14 cellular contexts compared by ENCODE assay signal in genomic region chr1:14850563-14850962, GRCh38.
DNase-seq lines count a peak whose midpoint lies in the region; ATAC-seq and TF ChIP-seq lines count a peak whose summit lies in the region.
"Had no signal": no experiment of that assay in that cellular context is flagged by ENCODE, and none has a peak within 500 bp of the region (broad histone marks: within the 10 kb centered on the region; RNA-seq: fewer than 3 reads in every experiment).

No MANE protein-coding gene starts in this region.

- H3F3A ChIP-seq in PC-3 (ENCODE audit: low read length, unreplicated experiment), result no peaks in the 10 kb centered on the region

- POLR2A ChIA-PET in PC-3 (lab: Charles Lee; ENCODE audit: unreplicated experiment), result no interaction called here

- BruUV-seq in Calu3 (replicated peaks; lab: Mats Ljungman, UMichigan) (no TSS peak), PC-3 (replicated peaks; lab: Mats Ljungman, UMichigan) (no TSS peak)

- H3K27ac Mint-ChIP-seq in Calu3 (ENCODE audit: unreplicated experiment), result no peak overlapping the region
- H3K27ac Mint-ChIP-seq: activated B cell treated with CpG ODN at 0.5 μM for 24 hours; CD8-positive, alpha-beta T cell had no signal

- CTCF ChIA-PET in Calu3 (lab: Charles Lee), result interaction anchor here (0.6 kb wide), 1 partner anchor 28 kb away, joined by 3 read pairs; no protein-coding TSS in a partner anchor
- CTCF ChIA-PET in PC-3 (lab: Charles Lee), result no interaction called here

- intact Hi-C loops in Calu3 (cut with micrococcal nuclease; ENCODE audit: unreplicated experiment), result loop anchor here (1.0 to 10.0 kb wide), 2 partner anchors 194 to 283 kb away; no protein-coding TSS in a partner anchor
- intact Hi-C loops in PC-3 (cut with micrococcal nuclease), result no loop called here

- H3K4me1 ChIP-seq in PC-3 (ENCODE audit: insufficient read depth, low read length), result peaks cover 5% of the 10 kb centered on the region; the same call in 1 of the 2 replicates

- peaks cover under 1% of the 10 kb centered on the region for H3K9me3 Mint-ChIP-seq in Calu3 (ENCODE audit: low read depth, unreplicated experiment)
- H3K9me3 Mint-ChIP-seq: activated B cell treated with CpG ODN at 0.5 μM for 24 hours; CD8-positive, alpha-beta T cell had no signal

- no peaks in the 10 kb centered on the region for H3K9me3 ChIP-seq in PC-3 (ENCODE audit: low read length)
- H3K9me3 ChIP-seq: MG63 had no signal

- H3K4me1 Mint-ChIP-seq in Calu3 (ENCODE audit: low read depth, unreplicated experiment), result no peaks in the 10 kb centered on the region
- H3K4me1 Mint-ChIP-seq: activated B cell treated with CpG ODN at 0.5 μM for 24 hours had no signal

- no peaks in the 10 kb centered on the region for H4K20me1 ChIP-seq in PC-3 (ENCODE audit: low read length)

- H3K9me2 ChIP-seq in PC-3 (replicated peaks; ENCODE audit: low read length), result no peaks in the 10 kb centered on the region

- H3K27ac ChIP-seq in PC-3 (ENCODE audit: low read length), result no peak overlapping the region

- H3K4me2 ChIP-seq in PC-3 (ENCODE audit: low read length), result no peak overlapping the region

- H3K4me3 ChIP-seq in PC-3 (ENCODE audit: low read length) (no peak overlapping the region), foreskin fibroblast (ENCODE audit: low read depth in 1 of 2, low read length in 2 of 2) (no peak overlapping the region)
- H3K4me3 ChIP-seq: MG63 had no signal

- H3K27me3 ChIP-seq in PC-3 (ENCODE audit: low read length), result peaks cover 12% of the 10 kb centered on the region
- H3K27me3 ChIP-seq: MG63 had no signal

- peak; percentile 31 for ATAC-seq in PC-3
- ATAC-seq in HG02759 (IDR thresholded peaks at IDR 0.05; ENCODE audit: unreplicated experiment), result no peak
- ATAC-seq: CD8-positive, alpha-beta T cell had no signal

- peaks cover 38% of the 10 kb centered on the region for H3K27me3 Mint-ChIP-seq in Calu3 (ENCODE audit: unreplicated experiment)

- H2AFZ ChIP-seq in PC-3 (ENCODE audit: low read length), result no peak overlapping the region

- peak; percentile 16 for TF ChIP-seq CTCF in Calu3 (IDR thresholded peaks at IDR 0.05; ENCODE audit: unreplicated experiment)
- no peak for TF ChIP-seq CTCF in GM20000 (IDR thresholded peaks at IDR 0.05; ENCODE audit: extremely low read depth, missing control alignments)
- peak; percentile 53 for TF ChIP-seq CTCF in PC-3 (conservative IDR thresholded peaks at IDR 0.05; ENCODE audit: low read depth, low read length)
- no peak for TF ChIP-seq CTCF in foreskin fibroblast (IDR thresholded peaks at IDR 0.05; ENCODE audit: low read depth, low read length)

- DNase-seq in Calu3 (peak; percentile 35), GM20000 (ENCODE audit: low spot score) (peak; percentile 24), PC-3 (peak; percentile 54), iPS-NIHi11 (ENCODE audit: low spot score) (peak; percentile 41), foreskin fibroblast (no peak), activated T-cell treated with anti-CD3 and anti-CD28 coated beads for 4 hours (no peak), nucleus accumbens (lab: John Stamatoyannopoulos, UW) (no peak)
- DNase-seq: activated B cell treated with CpG ODN at 0.5 μM for 24 hours; activated gamma-delta T cell treated with Interleukin-2 at 50 U/mL for 16 hours; CD8-positive, alpha-beta T cell; cerebellar nuclear complex; MG63; midbrain had no signal

- H3K36me3 Mint-ChIP-seq in Calu3 (ENCODE audit: insufficient read depth, unreplicated experiment), result no peaks in the 10 kb centered on the region
- H3K36me3 Mint-ChIP-seq: CD8-positive, alpha-beta T cell had no signal

- no peaks in the 10 kb centered on the region for H3K79me2 ChIP-seq in PC-3 (ENCODE audit: low read length)

- no peak overlapping the region for H3K4me3 Mint-ChIP-seq in Calu3 (ENCODE audit: low read depth, unreplicated experiment)
- H3K4me3 Mint-ChIP-seq: activated B cell treated with CpG ODN at 0.5 μM for 24 hours; CD8-positive, alpha-beta T cell had no signal

- H3K36me3 ChIP-seq in PC-3 (ENCODE audit: low read depth, low read length), result no peaks in the 10 kb centered on the region
- H3K36me3 ChIP-seq: MG63 had no signal

- H3K9ac ChIP-seq in PC-3 (ENCODE audit: low read length), result no peak overlapping the region

Comparison
In these comparisons a context has a peak if more than half of its experiments do, and no peak if none do; other contexts are left out.
1. DNase-seq: peak in Calu3 (single experiment), GM20000 (single experiment), PC-3 (single experiment) and iPS-NIHi11 (single experiment); none in foreskin fibroblast (0 of 2), activated T-cell treated with anti-CD3 and anti-CD28 coated beads for 4 hours (single experiment) and nucleus accumbens (0 of 56).
2. CTCF ChIP-seq: peak in Calu3 (single experiment) and PC-3 (single experiment); none in GM20000 (single experiment) and foreskin fibroblast (single experiment).